ENCODE assay signal across 11 cellular contexts in genomic region chr4:158786155-158786581, GRCh38. TPM values are rescaled to one million over a fixed set of nuclear protein-coding genes. Genes with fewer than 3 reads are reported as not detected.
DNase-seq lines count a peak whose midpoint lies in the region; ATAC-seq and TF ChIP-seq lines count a peak whose summit lies in the region.
"Had no signal": no experiment of that assay in that cellular context is flagged by ENCODE, and none has a peak within 500 bp of the region (broad histone marks: within the 10 kb centered on the region; RNA-seq: fewer than 3 reads in every experiment).

No MANE protein-coding gene starts in this region.

- H3K4me1 Mint-ChIP-seq in brain: peaks cover 64% of the 10 kb centered on the region

- H3K4me3 ChIP-seq in stomach smooth muscle (ENCODE audit: low read length in 2 of 2): peak overlapping the region; percentile 9 to 47

- H3K36me3 ChIP-seq in stomach smooth muscle (ENCODE audit: control insufficient read depth in 2 of 2, insufficient read depth in 2 of 2, low read length in 2 of 2): no peaks in the 10 kb centered on the region

- no peaks in the 10 kb centered on the region for H3K27me3 Mint-ChIP-seq in brain

- peak; percentile 55 for DNase-seq in NCI-H2029 treated with DMSO at 0.1 percent for 48 hours (lab: John Stamatoyannopoulos, UW)
- DNase-seq in left kidney (ENCODE audit: low read depth, low spot score): peak; percentile 47
- DNase-seq in GM10266 (ENCODE audit: extremely low spot score): no peak
- DNase-seq: central memory CD4-positive, alpha-beta T cell; NCI-H1048; stimulated activated CD4-positive, alpha-beta T cell treated with anti-CD3 and anti-CD28 coated beads, Interleukin-1b, Interleukin-23, amount 100 ng/mL, for 48 hours; T-helper 9 cell had no signal

- H3K27ac ChIP-seq in stomach smooth muscle (ENCODE audit: low read length): no peak overlapping the region

- peak overlapping the region in 3 of 5 experiments; percentile 21 to 72 (median 42) for H3K27ac Mint-ChIP-seq in brain

- no peaks in the 10 kb centered on the region for H3K9me3 Mint-ChIP-seq in brain

- TF ChIP-seq CTCF in brain (conservative IDR thresholded peaks at IDR 0.05): no peak
- no peak for TF ChIP-seq CTCF in GM10266 (IDR thresholded peaks at IDR 0.05; ENCODE audit: control insufficient read depth, insufficient read depth, low read depth, missing control alignments)

- no peak overlapping the region for H3K9ac ChIP-seq in stomach smooth muscle (ENCODE audit: low read length in 2 of 2)

- ATAC-seq in GM19452 (IDR thresholded peaks at IDR 0.05; ENCODE audit: unreplicated experiment): no peak
- ATAC-seq in GM21515 (IDR thresholded peaks at IDR 0.05; ENCODE audit: unreplicated experiment): no peak

- no peaks in the 10 kb centered on the region for H3K9me3 ChIP-seq in stomach smooth muscle (ENCODE audit: control insufficient read depth in 2 of 2, low read length in 2 of 2)

- H3K4me3 Mint-ChIP-seq in brain: peak overlapping the region in 2 of 5 experiments; percentile 9 to 36

- H3K27me3 ChIP-seq in stomach smooth muscle (ENCODE audit: control insufficient read depth in 1 of 2, insufficient read depth in 2 of 2, low read length in 2 of 2): no peaks in the 10 kb centered on the region

- peaks cover 19% of the 10 kb centered on the region for H3K4me1 ChIP-seq in stomach smooth muscle (ENCODE audit: control insufficient read depth, insufficient read depth, low read length)

- no peaks in the 10 kb centered on the region for H3K36me3 Mint-ChIP-seq in brain

RNA-seq across cellular contexts. Expression of gene FNIP2, which starts 17.3 kb away (rescaled TPM):
- polyA plus RNA-seq in brain (ENCODE audit: insufficient read depth, low read depth, low replicate concordance): 6.8 TPM
